Comparison of ENCODE assay signal across 17 cellular contexts in genomic region chr15:99999282-100000070, GRCh38.
"Had no signal": no experiment of that assay in that cellular context is flagged by ENCODE, and none has a peak within 500 bp of the region (broad histone marks: within the 10 kb centered on the region; RNA-seq: fewer than 3 reads in every experiment).

No MANE protein-coding gene starts in this region.

- H3K36me3 ChIP-seq: cardiac muscle cell, thyroid gland had no signal

- H3K4me3 ChIP-seq: cardiac muscle cell, thyroid gland had no signal

- H3K4me1 Mint-ChIP-seq: activated CD4-positive, alpha-beta T cell treated with anti-CD3 and anti-CD28 coated beads, Interleukin-2, amount 10 ng/mL, durations not matched to agents 7 days and 5 days; activated naive CD4-positive, alpha-beta T cell treated with anti-CD3 and anti-CD28 coated beads, Interleukin-2, amount 50 U/mL, for 24 hours had no signal

- H3K9me3 Mint-ChIP-seq: activated CD4-positive, alpha-beta T cell treated with anti-CD3 and anti-CD28 coated beads, Interleukin-2, amount 10 ng/mL, durations not matched to agents 7 days and 5 days; activated naive CD4-positive, alpha-beta T cell treated with anti-CD3 and anti-CD28 coated beads, Interleukin-2, amount 50 U/mL, for 24 hours had no signal

- H3K4me1 ChIP-seq: thyroid gland had no signal

- H3K27ac Mint-ChIP-seq: activated CD4-positive, alpha-beta T cell treated with anti-CD3 and anti-CD28 coated beads, Interleukin-2, amount 10 ng/mL, durations not matched to agents 7 days and 5 days; activated CD8-positive, alpha-beta T cell treated with anti-CD3 and anti-CD28 coated beads, Interleukin-2, amount 10 ng/mL, durations not matched to agents 7 days and 5 days; activated naive CD4-positive, alpha-beta T cell treated with anti-CD3 and anti-CD28 coated beads, Interleukin-2, amount 50 U/mL, for 24 hours; effector memory CD8-positive, alpha-beta T cell; naive thymus-derived CD4-positive, alpha-beta T cell had no signal

- DNase-seq: activated CD4-positive, alpha-beta T cell treated with anti-CD3 and anti-CD28 coated beads, Interleukin-2, amount 10 ng/mL, durations not matched to agents 7 days and 5 days; activated CD4-positive, CD25-positive, alpha-beta regulatory T cell; activated CD8-positive, alpha-beta memory T cell treated with anti-CD3 and anti-CD28 coated beads, Interleukin-2, amount 50 U/mL, for 4 hours; activated CD8-positive, alpha-beta T cell treated with anti-CD3 and anti-CD28 coated beads, Interleukin-2, amount 10 ng/mL, durations not matched to agents 7 days and 5 days; activated gamma-delta T cell; activated T-cell treated with anti-CD3 and anti-CD28 coated beads, Interleukin-2, amount 50 U/mL, for 48 hours; effector memory CD8-positive, alpha-beta T cell; glutamatergic neuron; hypothalamus; mesenchymal stem cell; naive thymus-derived CD4-positive, alpha-beta T cell; retina; stimulated activated CD4-positive, alpha-beta T cell treated with anti-CD3 and anti-CD28 coated beads, Interleukin-2, amount 100 ng/mL, for 24 hours; stimulated activated naive CD4-positive, alpha-beta T cell treated with Interleukin-2 at 50 U/mL for 16 hours; thyroid gland had no signal

- H3K27me3 Mint-ChIP-seq: activated CD4-positive, alpha-beta T cell treated with anti-CD3 and anti-CD28 coated beads, Interleukin-2, amount 10 ng/mL, durations not matched to agents 7 days and 5 days; activated naive CD4-positive, alpha-beta T cell treated with anti-CD3 and anti-CD28 coated beads, Interleukin-2, amount 50 U/mL, for 24 hours; naive thymus-derived CD4-positive, alpha-beta T cell had no signal

- H3K27me3 ChIP-seq: cardiac muscle cell, thyroid gland had no signal

- H3K4me3 Mint-ChIP-seq: activated CD4-positive, alpha-beta T cell treated with anti-CD3 and anti-CD28 coated beads, Interleukin-2, amount 10 ng/mL, durations not matched to agents 7 days and 5 days; activated CD8-positive, alpha-beta T cell treated with anti-CD3 and anti-CD28 coated beads, Interleukin-2, amount 10 ng/mL, durations not matched to agents 7 days and 5 days; activated naive CD4-positive, alpha-beta T cell treated with anti-CD3 and anti-CD28 coated beads, Interleukin-2, amount 50 U/mL, for 24 hours; effector memory CD8-positive, alpha-beta T cell; naive thymus-derived CD4-positive, alpha-beta T cell had no signal

- H3K9me3 ChIP-seq: thyroid gland had no signal

- H3K27ac ChIP-seq: cardiac muscle cell, thyroid gland had no signal
